In the genomic region with DNA sequence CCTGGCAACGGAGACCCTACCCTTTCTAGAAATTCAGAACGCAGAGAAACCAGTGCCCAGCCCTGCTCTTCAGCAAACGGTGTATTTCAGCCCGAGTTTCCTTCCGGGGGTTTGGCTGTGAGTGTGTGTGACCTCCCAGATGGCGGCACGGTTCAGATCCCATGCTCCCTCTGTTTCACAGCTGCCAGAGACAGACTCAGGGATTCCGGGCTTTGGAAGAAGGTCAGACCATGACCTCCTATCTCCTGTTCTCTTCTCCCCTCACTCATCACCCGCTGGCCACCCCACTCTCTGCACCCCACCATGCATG, we compare ENCODE assay signal across 10 cellular contexts.
DNase-seq lines count a peak whose midpoint lies in the region; ATAC-seq and TF ChIP-seq lines count a peak whose summit lies in the region.
"Had no signal": no experiment of that assay in that cellular context is flagged by ENCODE, and none has a peak within 500 bp of the region (broad histone marks: within the 10 kb centered on the region; RNA-seq: fewer than 3 reads in every experiment).

No MANE protein-coding gene starts in this region.

- peak in 3 of 4 donors; percentile 31 to 59 (median 53) for ATAC-seq in heart left ventricle
- ATAC-seq in HG03565 (IDR thresholded peaks at IDR 0.05; ENCODE audit: unreplicated experiment), result no peak
- no peak for ATAC-seq in GM21786 (IDR thresholded peaks at IDR 0.05; ENCODE audit: unreplicated experiment)

- no peak overlapping the region for H3K4me3 Mint-ChIP-seq in activated CD4-positive, alpha-beta memory T cell treated with anti-CD3 and anti-CD28 coated beads for 36 hours

- H3K27me3 ChIP-seq in heart left ventricle (peaks cover 0 to 11% (median 0%) of the 10 kb centered on the region in 9 donors), neuron (ENCODE audit: insufficient read depth, low read length) (peaks cover 47% of the 10 kb centered on the region)

- H3K27me3 Mint-ChIP-seq in activated CD4-positive, alpha-beta memory T cell treated with anti-CD3 and anti-CD28 coated beads for 36 hours, result peaks cover 25% of the 10 kb centered on the region

- H3K4me3 ChIP-seq in AG04449 (ENCODE audit: low read depth, low read length) (peak overlapping the region; percentile 52), heart left ventricle (peak overlapping the region; percentile 50 to 93 (median 82)), neuron (ENCODE audit: low read length) (peak overlapping the region; percentile 40)

- no peak for TF ChIP-seq POLR2A in heart left ventricle (IDR thresholded peaks at IDR 0.05)

- no peaks in the 10 kb centered on the region for H3K9me3 Mint-ChIP-seq in activated CD4-positive, alpha-beta memory T cell treated with anti-CD3 and anti-CD28 coated beads for 36 hours

- peak overlapping the region; percentile 62 for H2AFZ ChIP-seq in neuron (ENCODE audit: low read depth, low read length)

- intact Hi-C loops in heart left ventricle (cut with DNase I), result loop anchor here in 1 of 10 donors (10.0 kb wide), 1 partner anchor 426 kb away; no protein-coding TSS in a partner anchor
- intact Hi-C loops in activated CD4-positive, alpha-beta memory T cell treated with anti-CD3 and anti-CD28 coated beads for 36 hours (cut with micrococcal nuclease), result no loop called here

- CTCF ChIA-PET in AG04449 (lab: Yijun Ruan, JAX), result no interaction called here
- CTCF ChIA-PET in activated CD4-positive, alpha-beta memory T cell treated with anti-CD3 and anti-CD28 coated beads for 36 hours (lab: Charles Lee), result no interaction called here

- no peak for TF ChIP-seq CTCF in AG04449 (IDR thresholded peaks at IDR 0.05; ENCODE audit: insufficient read depth, low read length, missing control alignments)
- no peak for TF ChIP-seq CTCF in heart left ventricle (IDR thresholded peaks at IDR 0.05)

- H3K27ac Mint-ChIP-seq in activated CD4-positive, alpha-beta memory T cell treated with anti-CD3 and anti-CD28 coated beads for 36 hours, result no peak overlapping the region

- H3K4me1 ChIP-seq in heart left ventricle (peaks cover 0 to 14% (median 6%) of the 10 kb centered on the region in 12 donors), neuron (ENCODE audit: insufficient read depth, low read length) (peaks cover 4% of the 10 kb centered on the region)

- POLR2A ChIA-PET in AG04449 (lab: Yijun Ruan, JAX), result no interaction called here
- POLR2A ChIA-PET in activated CD4-positive, alpha-beta memory T cell treated with anti-CD3 and anti-CD28 coated beads for 36 hours (lab: Charles Lee), result no interaction called here

- H3K9me3 ChIP-seq in heart left ventricle (no peaks in the 10 kb centered on the region), neuron (ENCODE audit: low read length) (no peaks in the 10 kb centered on the region)

- H3K36me3 ChIP-seq in heart left ventricle (no peaks in the 10 kb centered on the region), neuron (ENCODE audit: insufficient read depth, low read length) (no peaks in the 10 kb centered on the region)

- H3K27ac ChIP-seq in heart left ventricle, result peak overlapping the region in 8 of 12 donors; percentile 38 to 83 (median 54)

- DNase-seq in AG04449 (ENCODE audit: low read depth, low spot score) (no peak), NOMO-1 treated with DMSO at 0.1 percent for 48 hours (lab: John Stamatoyannopoulos, UW; ENCODE audit: unreplicated experiment) (peak; percentile 8), heart left ventricle (peak in 1 of 5 donors; percentile 41), NCI-H187 treated with DMSO at 0.1 percent for 48 hours (lab: John Stamatoyannopoulos, UW) (no peak)
- no peak for DNase-seq in activated CD4-positive, alpha-beta memory T cell treated with anti-CD3 and anti-CD28 coated beads for 36 hours
- DNase-seq: CD4-positive, CD25-positive, alpha-beta regulatory T cell; NCI-H2107 had no signal

- 11 to 25% (median 17%) methylated on average over 4 to 9 of the region's 9 CpGs for whole genome bisulfite sequencing in heart left ventricle, 4 donors

- H3K4me1 Mint-ChIP-seq in activated CD4-positive, alpha-beta memory T cell treated with anti-CD3 and anti-CD28 coated beads for 36 hours (ENCODE audit: low read depth), result no peaks in the 10 kb centered on the region

- no peaks in the 10 kb centered on the region for H3K36me3 Mint-ChIP-seq in activated CD4-positive, alpha-beta memory T cell treated with anti-CD3 and anti-CD28 coated beads for 36 hours
- H3K36me3 Mint-ChIP-seq: CD4-positive, CD25-positive, alpha-beta regulatory T cell had no signal

Comparison
In these comparisons a context has a peak if more than half of its experiments do, and no peak if none do; other contexts are left out.
1. ATAC-seq: peak in heart left ventricle (3 of 4); none in HG03565 (single experiment) and GM21786 (single experiment).
2. Peak in every context shown above with its lines, with median percentiles within 50 percentile points of each other: H3K4me3 ChIP-seq.